ENCODE assay signal across 1 cellular context in the genomic region with DNA sequence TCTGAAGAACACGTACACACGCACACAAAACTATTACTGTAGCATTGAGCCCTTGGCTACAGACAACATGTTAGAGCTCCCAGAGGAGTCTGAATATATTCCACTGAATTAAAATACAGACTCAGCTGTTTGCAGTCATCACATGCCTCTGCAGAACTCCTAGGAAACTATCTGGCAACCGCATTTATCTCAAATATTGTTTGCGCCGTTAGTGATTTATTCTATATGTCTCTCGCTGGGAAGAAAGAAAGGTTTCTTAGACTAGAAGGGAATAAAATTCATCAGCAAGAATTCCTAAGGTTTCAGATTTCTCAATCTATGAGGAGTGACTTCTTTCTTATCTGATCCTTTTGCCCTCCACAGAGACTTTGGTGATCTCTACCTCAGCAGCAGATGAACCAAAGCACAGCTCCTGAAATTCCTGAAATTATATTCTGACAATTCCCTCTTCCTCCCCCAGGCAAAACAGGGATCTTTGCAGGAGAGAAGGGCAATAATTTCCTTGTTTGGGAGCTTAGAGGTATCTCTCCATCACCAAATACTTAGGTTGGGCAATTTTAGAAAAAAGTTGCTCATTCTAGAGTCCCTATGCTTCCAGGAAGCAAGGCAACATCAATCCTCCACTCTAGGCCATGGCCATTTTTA.
TF ChIP-seq lines count a peak whose summit lies in the region.

No MANE protein-coding gene starts in this region.

TF ChIP-seq in SK-N-SH, 30 proteins besides CTCF, POLR2A, EP300 and RAD21 (continued from another document):
- TF ChIP-seq, protein P1, sequence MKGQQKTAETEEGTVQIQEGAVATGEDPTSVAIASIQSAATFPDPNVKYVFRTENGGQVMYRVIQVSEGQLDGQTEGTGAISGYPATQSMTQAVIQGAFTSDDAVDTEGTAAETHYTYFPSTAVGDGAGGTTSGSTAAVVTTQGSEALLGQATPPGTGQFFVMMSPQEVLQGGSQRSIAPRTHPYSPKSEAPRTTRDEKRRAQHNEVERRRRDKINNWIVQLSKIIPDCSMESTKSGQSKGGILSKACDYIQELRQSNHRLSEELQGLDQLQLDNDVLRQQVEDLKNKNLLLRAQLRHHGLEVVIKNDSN (IDR thresholded peaks at IDR 0.05; ENCODE audit: borderline replicate concordance, low read depth), result no peak
- TF ChIP-seq EZH2phosphoT487 (IDR thresholded peaks at IDR 0.05; ENCODE audit: borderline replicate concordance, low read depth), result no peak
- TF ChIP-seq REST (IDR thresholded peaks at IDR 0.05; ENCODE audit: low read depth, low read length), result no peak
- TF ChIP-seq MEF2A (IDR thresholded peaks at IDR 0.05; ENCODE audit: borderline replicate concordance, low read depth), result no peak
TF ChIP-seq in SK-N-SH: peak in this region for 0.
